8 cellular contexts compared by ENCODE assay signal in the genomic region with DNA sequence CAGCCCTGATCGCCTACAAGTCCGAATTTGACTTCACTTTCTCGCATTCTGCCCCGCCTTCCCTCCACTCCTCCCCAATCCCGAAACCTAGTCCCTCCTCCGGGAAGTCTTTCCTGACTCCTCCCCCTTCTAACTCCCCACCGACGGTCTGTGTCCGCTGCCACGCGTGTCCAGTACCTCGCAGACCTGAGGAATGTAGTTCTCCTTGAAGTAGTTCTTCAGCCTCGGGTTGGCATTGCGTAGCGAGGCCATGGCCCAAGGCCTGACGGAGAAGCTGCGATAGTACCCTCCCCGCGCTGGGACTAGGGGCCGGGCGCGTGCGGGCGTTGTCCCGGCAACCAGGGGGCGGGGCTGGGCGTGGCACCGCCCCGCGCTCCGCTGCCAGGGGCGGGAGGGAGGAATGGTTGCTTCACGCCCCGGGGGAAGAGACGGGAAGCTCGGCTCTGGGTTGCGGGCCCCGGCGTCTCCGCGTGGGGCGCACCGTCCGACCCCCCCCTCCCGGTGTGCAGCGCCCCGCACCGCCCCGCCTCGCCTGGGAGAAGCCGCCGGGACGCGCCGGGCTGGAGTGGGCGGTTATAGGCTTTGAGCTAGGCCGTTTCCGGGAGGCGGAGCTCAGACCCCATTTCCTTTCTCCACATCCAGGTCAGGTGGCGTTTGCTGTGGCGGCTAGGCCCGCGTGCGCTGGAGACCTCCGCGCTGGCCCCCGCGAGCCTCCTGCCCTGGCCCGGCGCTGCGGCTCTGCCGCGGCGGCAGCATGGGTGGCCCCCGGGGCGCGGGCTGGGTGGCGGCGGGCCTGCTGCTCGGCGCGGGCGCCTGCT. TPM values are rescaled to one million over a fixed set of nuclear protein-coding genes. Genes with fewer than 3 reads are reported as not detected.
A peak's percentile ranks its signal among the peaks of the same experiment; 100 is the strongest.
DNase-seq lines count a peak whose midpoint lies in the region; ATAC-seq and TF ChIP-seq lines count a peak whose summit lies in the region.

A gene (plus strand): TSS at position 622 of the 818 bp plus-strand sequence. CDS start 133 bp downstream, at position 755.
A gene (minus strand): TSS at position 278 of the 818 bp plus-strand sequence.

- H2BK12ac ChIP-seq in neuronal stem cell (ENCODE audit: low read length) = no peak within 1 kb of the TSS

- H3K9ac ChIP-seq in neuronal stem cell (ENCODE audit: low read depth, low read length, poor library complexity) (peak within 1 kb of the TSS; percentile 75), subcutaneous abdominal adipose tissue (ENCODE audit: low read length in 5 of 5) (peak within 1 kb of the TSS; percentile 79 to 92 (median 87))

- WGBS in neuronal stem cell (ENCODE audit: extremely low coverage in 2 of 2, insufficient read length in 2 of 2, insufficient replicate concordance in 1 of 2), 2 donors = no CpG with 5 or more reads among the region's 83 CpGs

- H2BK120ac ChIP-seq in neuronal stem cell (ENCODE audit: low read depth, low read length) = no peak within 1 kb of the TSS

- ATAC-seq in foreskin keratinocyte = peak; percentile 88

- H2BK15ac ChIP-seq in neuronal stem cell (ENCODE audit: low read length) = no peak within 1 kb of the TSS

- DNase-seq in GDM1 (lab: John Stamatoyannopoulos, UW) = peak; percentile 88
- DNase-seq in HCEC 1CT = peak; percentile 88
- DNase-seq in MG63 = peak; percentile 88
- DNase-seq in SHP77 (lab: John Stamatoyannopoulos, UW) = peak; percentile 84 to 87
- DNase-seq in activated gamma-delta T cell treated with Interleukin-2 at 50 U/mL for 16 hours = peak; percentile 86
- peak; percentile 86 to 92 for DNase-seq in foreskin keratinocyte
- peak; percentile 94 for DNase-seq in neuronal stem cell (ENCODE audit: low spot score)

- H2AFZ ChIP-seq in neuronal stem cell (ENCODE audit: low read length) = peak within 1 kb of the TSS; percentile 91

- no peak within 1 kb of the TSS for H4K91ac ChIP-seq in neuronal stem cell (ENCODE audit: low read depth, low read length, poor library complexity)

- H2BK5ac ChIP-seq in neuronal stem cell (ENCODE audit: low read length) = peak within 1 kb of the TSS; percentile 99

- H3K4me1 ChIP-seq in foreskin keratinocyte (peaks cover 6% of the 10 kb centered on the region), neuronal stem cell (ENCODE audit: control insufficient read depth in 2 of 2, insufficient read depth in 1 of 2, low read depth in 1 of 2, low read length in 2 of 2) (peaks cover 0 to 1% of the 10 kb centered on the region in 2 donors), subcutaneous abdominal adipose tissue (ENCODE audit: control insufficient read depth in 5 of 5, insufficient read depth in 5 of 5, low read length in 5 of 5) (peaks cover 3 to 23% (median 17%) of the 10 kb centered on the region in 5 donors)

- peak; percentile 58 for TF ChIP-seq CTCF in foreskin keratinocyte (conservative IDR thresholded peaks at IDR 0.05)

- H3K4ac ChIP-seq in neuronal stem cell (ENCODE audit: low read length) = no peak within 1 kb of the TSS

- H4K8ac ChIP-seq in neuronal stem cell (ENCODE audit: low read depth, low read length) = no peak within 1 kb of the TSS

- H3K23ac ChIP-seq in neuronal stem cell (ENCODE audit: low read depth, low read length, poor library complexity) = peak within 1 kb of the TSS; percentile 98

- peak within 1 kb of the TSS; percentile 98 for H3K18ac ChIP-seq in neuronal stem cell (ENCODE audit: low read length)

- peak within 1 kb of the TSS; percentile 65 for H3K14ac ChIP-seq in neuronal stem cell (ENCODE audit: low read length)

- peak within 1 kb of the TSS; percentile 31 for H3K27ac ChIP-seq in foreskin keratinocyte
- peak within 1 kb of the TSS; percentile 95 for H3K27ac ChIP-seq in neuronal stem cell (replicated peaks; ENCODE audit: low read length)
- peak within 1 kb of the TSS; percentile 71 for H3K27ac ChIP-seq in subcutaneous abdominal adipose tissue (ENCODE audit: low read depth, low read length)

- peak within 1 kb of the TSS; percentile 90 for H3K4me3 ChIP-seq in MG63
- peak within 1 kb of the TSS; percentile 61 to 92 for H3K4me3 ChIP-seq in neuronal stem cell (ENCODE audit: low read length in 2 of 2)
- H3K4me3 ChIP-seq in subcutaneous abdominal adipose tissue (ENCODE audit: low read depth in 1 of 5, low read length in 5 of 5) = peak within 1 kb of the TSS; percentile 75 to 99 (median 85)

- no peak within 1 kb of the TSS for H2AK5ac ChIP-seq in neuronal stem cell (ENCODE audit: low read depth, low read length)

- H3K36me3 ChIP-seq in MG63 = no peaks in the 10 kb centered on the region
- peaks cover 3 to 28% of the 10 kb centered on the region in 2 donors for H3K36me3 ChIP-seq in neuronal stem cell (replicated peaks in 1 of 2; ENCODE audit: control insufficient read depth in 2 of 2, insufficient read depth in 2 of 2, low read length in 2 of 2)
- no peaks in the 10 kb centered on the region for H3K36me3 ChIP-seq in subcutaneous abdominal adipose tissue (ENCODE audit: control insufficient read depth in 5 of 5, insufficient read depth in 5 of 5, low read length in 5 of 5)

- no peaks in the 10 kb centered on the region for H3K9me3 ChIP-seq in MG63
- peaks cover 2 to 5% of the 10 kb centered on the region in 2 donors for H3K9me3 ChIP-seq in neuronal stem cell (replicated peaks in 1 of 2; ENCODE audit: control insufficient read depth in 2 of 2, insufficient read depth in 1 of 2, low read depth in 1 of 2, low read length in 2 of 2)
- H3K9me3 ChIP-seq in subcutaneous abdominal adipose tissue (ENCODE audit: control insufficient read depth in 5 of 5, low read length in 5 of 5) = no peaks in the 10 kb centered on the region

- H3K4me2 ChIP-seq in neuronal stem cell (ENCODE audit: insufficient read depth, low read length, poor library complexity, severe bottlenecking) = peak within 1 kb of the TSS; percentile 83

- peaks cover 2% of the 10 kb centered on the region for H3K79me1 ChIP-seq in neuronal stem cell (ENCODE audit: low read depth, low read length)

- H3K27me3 ChIP-seq in MG63 (no peaks in the 10 kb centered on the region), foreskin keratinocyte (no peaks in the 10 kb centered on the region), neuronal stem cell (ENCODE audit: control insufficient read depth in 3 of 3, insufficient read depth in 3 of 3, low read depth in 1 of 3, low read length in 3 of 3) (no peaks in the 10 kb centered on the region), subcutaneous abdominal adipose tissue (ENCODE audit: control insufficient read depth in 5 of 5, insufficient read depth in 4 of 5, low read length in 5 of 5) (no peaks in the 10 kb centered on the region)

RNA-seq across cellular contexts. Expression of the first gene that starts in this region (rescaled TPM):
- total RNA-seq in MG63 (2014; rRNA removed; shearing (Covaris generic); ENCODE audit: low replicate concordance) = 32.3 and 65.6 TPM in 2 replicates
- total RNA-seq in foreskin keratinocyte = 33.9 and 38.2 TPM in 2 replicates
- 27.0 and 37.1 TPM in 2 replicates for polyA plus RNA-seq in foreskin keratinocyte
- 27.6 TPM for polyA plus RNA-seq in neuronal stem cell (2013, experiment 1 of 2)
- 29.7 TPM for polyA plus RNA-seq in neuronal stem cell (2013, experiment 2 of 2)

RNA-seq across cellular contexts. Expression of the second gene that starts in this region (rescaled TPM):
- 0.25 and 1.3 TPM in 2 replicates for total RNA-seq in MG63 (2014; rRNA removed; shearing (Covaris generic); ENCODE audit: low replicate concordance)
- 0.17 and 0.35 TPM in 2 replicates for total RNA-seq in foreskin keratinocyte
- polyA plus RNA-seq in foreskin keratinocyte = 0.30 TPM in 1 of 2 replicates, not detected in the other
- polyA plus RNA-seq in neuronal stem cell (2013, experiment 1 of 2) = 0.92 TPM
- polyA plus RNA-seq in neuronal stem cell (2013, experiment 2 of 2) = 1.2 TPM

Comparison
In these comparisons a context has a peak if more than half of its experiments do, and no peak if none do; other contexts are left out.
1. Peak in every context shown above with its lines: DNase-seq, ATAC-seq, H3K4me3 ChIP-seq and H3K27ac ChIP-seq.
2. H3K27ac ChIP-seq: peak in every context shown above with its lines; median percentile 95 in neuronal stem cell; 71 in subcutaneous abdominal adipose tissue; 31 in foreskin keratinocyte.